In genomic region chr6:30907758-30908591, GRCh38 we compare ENCODE assay signal across 8 cellular contexts.
DNase-seq lines count a peak whose midpoint lies in the region; ATAC-seq and FAIRE-seq lines count a peak whose summit lies in the region.

Gene GTF2H4, plus strand, starts transcription at chr6:30908207.

- no peaks in the 10 kb centered on the region for H3K27me3 Mint-ChIP-seq in effector memory CD8-positive, alpha-beta T cell
- no peaks in the 10 kb centered on the region for H3K27me3 Mint-ChIP-seq in memory B cell

- peaks cover 9% of the 10 kb centered on the region for H3K36me3 Mint-ChIP-seq in effector memory CD8-positive, alpha-beta T cell (ENCODE audit: insufficient read depth)
- peaks cover 8% of the 10 kb centered on the region for H3K36me3 Mint-ChIP-seq in memory B cell

- H3K27ac Mint-ChIP-seq in effector memory CD8-positive, alpha-beta T cell, result peak within 1 kb of the TSS; percentile 30 to 88
- peak within 1 kb of the TSS; percentile 85 for H3K27ac Mint-ChIP-seq in memory B cell

- peak within 1 kb of the TSS; percentile 95 to 96 for H3K4me3 Mint-ChIP-seq in effector memory CD8-positive, alpha-beta T cell
- H3K4me3 Mint-ChIP-seq in memory B cell, result peak within 1 kb of the TSS; percentile 98

- DNase-seq in COLO668 (lab: John Stamatoyannopoulos, UW; ENCODE audit: unreplicated experiment) (peak; percentile 94), HTR-8/SVneo (ENCODE audit: insufficient read length, low spot score) (peak; percentile 97), NOMO-1 treated with dmso at 0.1 percent for 144 hours (lab: John Stamatoyannopoulos, UW; ENCODE audit: unreplicated experiment) (peak; percentile 99), memory B cell (ENCODE audit: low spot score in 2 of 2) (peak; percentile 82 to 86)
- DNase-seq in activated CD8-positive, alpha-beta memory T cell treated with anti-CD3 and anti-CD28 coated beads for 48 hours (ENCODE audit: low read depth in 2 of 3, low spot score in 2 of 3), result peak; percentile 62 to 87 (median 86)
- DNase-seq in effector memory CD8-positive, alpha-beta T cell, result peak; percentile 88 to 93 (median 89)
- DNase-seq in stimulated activated CD8-positive, alpha-beta memory T cell treated with anti-CD3 and anti-CD28 coated beads, Interleukin-12 subunit alpha, Interleukin-12 subunit beta, amount 100 ng/mL, for 24 hours (ENCODE audit: extremely low read depth), result peak; percentile 92

- peaks cover 17 to 24% of the 10 kb centered on the region in 2 donors for H3K4me1 Mint-ChIP-seq in effector memory CD8-positive, alpha-beta T cell (ENCODE audit: low read depth in 2 of 2)
- H3K4me1 Mint-ChIP-seq in memory B cell, result peaks cover 19% of the 10 kb centered on the region

- FAIRE-seq in HTR-8/SVneo (lab: Jason Lieb, UNC), result peak; percentile 89

- H3K9me3 Mint-ChIP-seq in effector memory CD8-positive, alpha-beta T cell, result no peaks in the 10 kb centered on the region
- no peaks in the 10 kb centered on the region for H3K9me3 Mint-ChIP-seq in memory B cell

- peak; percentile 89 for ATAC-seq in GM21367 (IDR thresholded peaks at IDR 0.05; ENCODE audit: unreplicated experiment)
- ATAC-seq in effector memory CD8-positive, alpha-beta T cell (replicated peaks), result peak; percentile 98
- peak; percentile 98 for ATAC-seq in memory B cell (ENCODE audit: low read depth)

Comparison
In these comparisons a context has a peak if more than half of its experiments do, and no peak if none do; other contexts are left out.
1. Peak in every context shown above with its lines: DNase-seq and ATAC-seq.